Comparison of ENCODE assay signal across 8 cellular contexts in the genomic region with DNA sequence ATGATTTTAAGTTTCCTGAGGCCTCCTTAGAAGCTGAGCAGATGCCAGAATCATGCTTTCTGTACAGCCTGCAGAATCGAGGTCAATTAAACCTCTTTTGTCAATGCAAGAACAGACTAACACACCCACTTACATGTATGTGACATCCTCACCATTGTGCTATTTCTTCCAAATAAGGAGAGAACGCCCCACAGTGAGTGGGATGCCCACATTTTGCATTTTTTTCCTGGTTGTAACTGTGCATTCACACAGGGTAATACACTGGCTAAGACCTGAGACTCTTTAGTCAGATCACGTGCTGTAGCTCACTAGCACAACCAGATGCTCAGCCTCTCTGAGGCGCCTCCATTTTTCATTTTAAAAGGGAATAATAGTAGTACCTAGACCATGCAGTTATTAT.
"Had no signal": no experiment of that assay in that cellular context is flagged by ENCODE, and none has a peak within 500 bp of the region (broad histone marks: within the 10 kb centered on the region; RNA-seq: fewer than 3 reads in every experiment).

No MANE protein-coding gene starts in this region.

- DNase-seq: GDM1, GF-D8 had no signal

- ATAC-seq: GM12878 had no signal

- FAIRE-seq: G401.6, GM12878, GM12891, GM12892, GM18507, GM19239 had no signal

- H3K4me3 ChIP-seq: GM12878 had no signal
